ENCODE assay signal across 18 cellular contexts in genomic region chr1:185401019-185401418, GRCh38.
A peak's percentile ranks its signal among the peaks of the same experiment; 100 is the strongest.
DNase-seq lines count a peak whose midpoint lies in the region; ATAC-seq and TF ChIP-seq lines count a peak whose summit lies in the region.
"Had no signal": no experiment of that assay in that cellular context is flagged by ENCODE, and none has a peak within 500 bp of the region (broad histone marks: within the 10 kb centered on the region; RNA-seq: fewer than 3 reads in every experiment).

No MANE protein-coding gene starts in this region.

- H3K4me1 ChIP-seq in Panc1 (ENCODE audit: control insufficient read depth, insufficient read depth, low read length): peaks cover 11% of the 10 kb centered on the region; the same call in 1 of the 2 replicates
- H3K4me1 ChIP-seq in endodermal cell (ENCODE audit: control insufficient read depth, insufficient read depth, low read length): peaks cover 2% of the 10 kb centered on the region
- peaks cover 11% of the 10 kb centered on the region for H3K4me1 ChIP-seq in neural progenitor cell
- H3K4me1 ChIP-seq: BLaER1, thyroid gland had no signal

- H3K36me3 Mint-ChIP-seq in endodermal cell (ENCODE audit: low read depth) (no peaks in the 10 kb centered on the region), neural progenitor cell (no peaks in the 10 kb centered on the region)

- no peaks in the 10 kb centered on the region for H3F3A ChIP-seq in neural progenitor cell (ENCODE audit: low read depth)

- peak overlapping the region; percentile 36 for H2AFZ ChIP-seq in neural progenitor cell (replicated peaks)

- no peak overlapping the region for H3K4me3 ChIP-seq in Panc1 (ENCODE audit: low read depth in 2 of 2, low read length in 2 of 2)
- no peak overlapping the region for H3K4me3 ChIP-seq in endodermal cell (ENCODE audit: low read length)
- no peak overlapping the region for H3K4me3 ChIP-seq in neural progenitor cell
- H3K4me3 ChIP-seq: BLaER1, thyroid gland had no signal

- H3K27me3 ChIP-seq in Panc1 (ENCODE audit: control insufficient read depth, insufficient read depth, low read length): no peaks in the 10 kb centered on the region
- no peaks in the 10 kb centered on the region for H3K27me3 ChIP-seq in endodermal cell (ENCODE audit: control insufficient read depth, insufficient read depth, low read length, poor library complexity, severe bottlenecking)
- H3K27me3 ChIP-seq in neural progenitor cell: no peaks in the 10 kb centered on the region
- H3K27me3 ChIP-seq: BLaER1, thyroid gland had no signal

- H3K27ac ChIP-seq in Panc1 (ENCODE audit: low read length) (no peak overlapping the region), endodermal cell (ENCODE audit: low read depth, low read length) (peak overlapping the region; percentile 80), neural progenitor cell (no peak overlapping the region)
- H3K27ac ChIP-seq: BLaER1, KMS-11, thyroid gland had no signal

- H3K4me3 Mint-ChIP-seq in endodermal cell (no peak overlapping the region), neural progenitor cell (no peak overlapping the region)
- H3K4me3 Mint-ChIP-seq: activated CD4-positive, alpha-beta T cell treated with anti-CD3 and anti-CD28 coated beads for 36 hours; activated naive CD8-positive, alpha-beta T cell treated with anti-CD3 and anti-CD28 coated beads, Interleukin-2, amount 50 U/mL, for 24 hours; dendritic cell treated with granulocyte-macrophage colony-stimulating factor and Interleukin-4, amounts not matched to agents 40 ng/mL and 50 ng/mL, for 4 days had no signal

- TF ChIP-seq CTCF in Panc1 (IDR thresholded peaks at IDR 0.05) (no peak), endodermal cell (conservative IDR thresholded peaks at IDR 0.05) (no peak), neural progenitor cell (IDR thresholded peaks at IDR 0.05) (no peak)

- H3K9ac ChIP-seq in endodermal cell (ENCODE audit: extremely low read depth, low read length, poor library complexity, severe bottlenecking) (no peak overlapping the region), neural progenitor cell (no peak overlapping the region)
- H3K9ac ChIP-seq: BLaER1, KMS-11 had no signal

- in situ Hi-C loops in Panc1 (cut with HindIII; ENCODE audit: low pct_unique_long_range_greater_than_20kb, low sequenced_read_pairs): no loop called here

- H3K4me1 Mint-ChIP-seq in endodermal cell: peaks cover 24% of the 10 kb centered on the region
- H3K4me1 Mint-ChIP-seq in neural progenitor cell: peaks cover 24% of the 10 kb centered on the region

- BruUV-seq in Panc1 (replicated peaks; lab: Mats Ljungman, UMichigan): no TSS peak

- H3K27ac Mint-ChIP-seq in endodermal cell: peak overlapping the region; percentile 84
- peak overlapping the region; percentile 82 for H3K27ac Mint-ChIP-seq in neural progenitor cell
- H3K27ac Mint-ChIP-seq: activated CD4-positive, alpha-beta T cell treated with anti-CD3 and anti-CD28 coated beads for 36 hours; activated naive CD8-positive, alpha-beta T cell treated with anti-CD3 and anti-CD28 coated beads, Interleukin-2, amount 50 U/mL, for 24 hours; dendritic cell treated with granulocyte-macrophage colony-stimulating factor and Interleukin-4, amounts not matched to agents 40 ng/mL and 50 ng/mL, for 4 days had no signal

- POLR2A ChIA-PET in Panc1 (lab: Charles Lee): no interaction called here

- WGBS in endodermal cell (ENCODE audit: insufficient coverage in 1 of 2, insufficient read length in 1 of 2), 2 experiments: 43 to 70% methylated on average over 1 to 3 of the region's 3 CpGs

- H3K36me3 ChIP-seq in Panc1 (ENCODE audit: control insufficient read depth, insufficient read depth, low read length): no peaks in the 10 kb centered on the region
- no peaks in the 10 kb centered on the region for H3K36me3 ChIP-seq in endodermal cell (ENCODE audit: control insufficient read depth, insufficient read depth, low read length)
- H3K36me3 ChIP-seq in neural progenitor cell: no peaks in the 10 kb centered on the region
- H3K36me3 ChIP-seq: BLaER1, thyroid gland had no signal

- no peaks in the 10 kb centered on the region for H4K20me1 ChIP-seq in neural progenitor cell (ENCODE audit: low read depth)
- H4K20me1 ChIP-seq: BLaER1 had no signal

- no peaks in the 10 kb centered on the region for H3K79me2 ChIP-seq in neural progenitor cell (ENCODE audit: low read depth)

- no peak overlapping the region for H3K4me2 ChIP-seq in neural progenitor cell
- H3K4me2 ChIP-seq: BLaER1, KMS-11 had no signal

- no peaks in the 10 kb centered on the region for H3K9me3 ChIP-seq in Panc1 (ENCODE audit: control insufficient read depth, insufficient read depth, low read depth, low read length)
- H3K9me3 ChIP-seq in endodermal cell (ENCODE audit: control insufficient read depth, low read length): no peaks in the 10 kb centered on the region
- no peaks in the 10 kb centered on the region for H3K9me3 ChIP-seq in neural progenitor cell (ENCODE audit: low read depth)
- H3K9me3 ChIP-seq: BLaER1, thyroid gland had no signal

- no peaks in the 10 kb centered on the region for H3K27me3 Mint-ChIP-seq in endodermal cell (ENCODE audit: insufficient read depth)
- no peaks in the 10 kb centered on the region for H3K27me3 Mint-ChIP-seq in neural progenitor cell (ENCODE audit: insufficient read depth, low read depth)
- H3K27me3 Mint-ChIP-seq: activated CD4-positive, alpha-beta T cell treated with anti-CD3 and anti-CD28 coated beads for 36 hours; activated naive CD8-positive, alpha-beta T cell treated with anti-CD3 and anti-CD28 coated beads, Interleukin-2, amount 50 U/mL, for 24 hours; dendritic cell treated with granulocyte-macrophage colony-stimulating factor and Interleukin-4, amounts not matched to agents 40 ng/mL and 50 ng/mL, for 4 days had no signal

- ATAC-seq in Panc1: peak; percentile 63
- ATAC-seq in GM21515 (IDR thresholded peaks at IDR 0.05; ENCODE audit: unreplicated experiment): no peak
- ATAC-seq in GM19035 (IDR thresholded peaks at IDR 0.05; ENCODE audit: unreplicated experiment): no peak
- ATAC-seq: activated CD4-positive, alpha-beta T cell treated with anti-CD3 and anti-CD28 coated beads for 36 hours; activated naive CD8-positive, alpha-beta T cell treated with anti-CD3 and anti-CD28 coated beads, Interleukin-2, amount 50 U/mL, for 24 hours had no signal

- H3K9me3 Mint-ChIP-seq in endodermal cell: no peaks in the 10 kb centered on the region
- H3K9me3 Mint-ChIP-seq in neural progenitor cell: no peaks in the 10 kb centered on the region
- H3K9me3 Mint-ChIP-seq: activated naive CD8-positive, alpha-beta T cell treated with anti-CD3 and anti-CD28 coated beads, Interleukin-2, amount 50 U/mL, for 24 hours; dendritic cell treated with granulocyte-macrophage colony-stimulating factor and Interleukin-4, amounts not matched to agents 40 ng/mL and 50 ng/mL, for 4 days had no signal

- DNase-seq in ELF-1 (ENCODE audit: low read depth, low spot score) (peak; percentile 94), Panc1 (ENCODE audit: low read depth, low spot score) (no peak), endodermal cell (peak; percentile 83), neural progenitor cell (ENCODE audit: low spot score) (peak; percentile 79), NOMO-1 (lab: John Stamatoyannopoulos, UW; ENCODE audit: unreplicated experiment in 2 of 2) (no peak)
- DNase-seq in effector CD4-positive, alpha-beta T cell: no peak
- DNase-seq: activated CD4-positive, alpha-beta T cell treated with anti-CD3 and anti-CD28 coated beads for 36 hours; activated naive CD8-positive, alpha-beta T cell treated with anti-CD3 and anti-CD28 coated beads, Interleukin-2, amount 50 U/mL, for 24 hours; activated T-cell treated with anti-CD3 and anti-CD28 coated beads, Interleukin-2, amount 50 U/mL, for 1 hour; NCI-H1436 treated with DMSO at 0.1 percent for 48 hours; NCI-H524; T-helper 2 cell; thyroid gland had no signal

- CTCF ChIA-PET in Panc1 (lab: Charles Lee): no interaction called here

- intact Hi-C loops in Panc1 (cut with micrococcal nuclease; ENCODE audit: unreplicated experiment): no loop called here

Comparison
In these comparisons a context has a peak if more than half of its experiments do, and no peak if none do; other contexts are left out.
1. DNase-seq: peak in ELF-1 (single experiment), endodermal cell (single experiment) and neural progenitor cell (single experiment); none in Panc1 (single experiment), NOMO-1 (0 of 2) and effector CD4-positive, alpha-beta T cell (single experiment).